ENCODE assay signal across 8 cellular contexts in the genomic region with DNA sequence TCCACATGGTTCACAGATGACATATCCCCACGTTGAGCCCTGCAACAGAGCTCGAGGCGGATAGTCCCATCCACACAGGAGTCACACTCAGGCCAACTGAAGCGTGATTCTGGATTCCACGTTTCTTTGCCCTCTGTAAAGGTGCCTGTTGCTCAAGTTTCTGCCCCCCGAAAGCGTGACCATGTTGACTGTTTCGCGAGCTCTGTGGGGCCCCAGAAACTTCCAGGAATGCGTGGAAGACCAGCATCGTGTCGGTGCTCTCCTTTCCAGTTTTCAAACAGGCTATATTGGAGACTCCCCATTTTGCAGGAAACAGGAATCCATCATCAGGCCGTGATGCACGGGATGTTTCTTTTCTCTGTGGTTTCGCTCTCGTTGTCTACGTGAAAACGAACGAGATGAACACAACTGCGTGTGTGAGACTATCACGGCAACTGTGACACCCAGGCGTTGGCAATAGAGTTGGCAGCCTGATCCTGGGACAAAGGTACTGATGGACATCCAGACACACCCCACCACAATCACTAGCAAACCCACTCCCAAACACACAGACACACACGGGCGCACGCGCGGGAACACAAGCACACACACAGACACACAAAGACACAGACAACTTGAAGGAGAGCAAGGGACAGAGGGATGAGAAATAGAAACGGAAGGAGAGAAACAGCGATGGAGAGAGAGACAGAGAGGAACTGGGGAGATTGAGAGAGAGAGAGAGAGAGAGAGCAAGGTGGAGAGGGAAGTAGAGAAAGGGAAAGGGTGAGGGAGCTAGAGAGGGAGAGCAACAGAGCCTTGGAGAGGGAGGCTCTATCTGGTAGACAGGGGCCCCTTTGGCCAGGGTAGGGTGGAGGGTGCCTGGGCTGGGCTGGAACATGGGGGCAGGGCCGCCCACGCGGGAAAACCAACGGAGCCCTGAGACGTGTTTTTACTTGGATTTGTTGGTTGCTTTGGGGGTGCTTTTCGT.
DNase-seq lines count a peak whose midpoint lies in the region; ATAC-seq and TF ChIP-seq lines count a peak whose summit lies in the region.
"Not testable (repeated sequence)": the region's sequence is repeated elsewhere in the genome, so short reads cannot be mapped to it uniquely, and the experiment has no call there.

No MANE protein-coding gene starts in this region.

- H3K27me3 Mint-ChIP-seq in activated T-helper 17 cell treated with anti-CD3 and anti-CD28 coated beads, Interleukin-2, amount 50 U/mL, for 72 hours, result peaks cover 29% of the 10 kb centered on the region

- H3K36me3 ChIP-seq in A673 (ENCODE audit: insufficient read depth, low read length, poor library complexity, severe bottlenecking); RWPE2 (ENCODE audit: low read depth); colonic mucosa; left ventricle myocardium inferior; skeletal muscle tissue (ENCODE audit: control insufficient read depth in 3 of 3, insufficient read depth in 3 of 3, low read length in 3 of 3): not testable (repeated sequence)

- CTCF ChIA-PET in A673 (lab: Charles Lee), result not testable (repeated sequence)

- H3K27ac ChIP-seq in A673 (ENCODE audit: low read depth, low read length, poor library complexity, severe bottlenecking); RWPE2 (ENCODE audit: poor library complexity, severe bottlenecking); colonic mucosa; skeletal muscle tissue (ENCODE audit: low read depth, low read length): not testable (repeated sequence)
- H3K27ac ChIP-seq in left ventricle myocardium inferior (replicated peaks), result peak overlapping the region; percentile 84

- in situ Hi-C loops in GM18951 (cut with MboI; ENCODE audit: low sequenced_read_pairs, unreplicated experiment), result not testable (repeated sequence)

- not testable (repeated sequence) for H3K4me1 ChIP-seq in A673 (ENCODE audit: insufficient read depth, low read length, poor library complexity, severe bottlenecking); RWPE2 (ENCODE audit: insufficient read depth, poor library complexity, severe bottlenecking); colonic mucosa
- H3K4me1 ChIP-seq in left ventricle myocardium inferior, result peaks cover 45% of the 10 kb centered on the region
- peaks cover 0 to 10% (median 4%) of the 10 kb centered on the region in 3 donors for H3K4me1 ChIP-seq in skeletal muscle tissue (ENCODE audit: control insufficient read depth in 3 of 3, insufficient read depth in 3 of 3, low read length in 3 of 3)

- POLR2A ChIA-PET in A673 (lab: Charles Lee; ENCODE audit: low non-redundant PET), result not testable (repeated sequence)

- not testable (repeated sequence) for H3K4me3 ChIP-seq in A673 (ENCODE audit: low read depth, low read length, poor library complexity, severe bottlenecking); RWPE2 (ENCODE audit: severe bottlenecking); colonic mucosa
- peak overlapping the region; percentile 68 for H3K4me3 ChIP-seq in left ventricle myocardium inferior
- H3K4me3 ChIP-seq in skeletal muscle tissue (ENCODE audit: low read length in 3 of 3), result peak overlapping the region; percentile 40 to 54 (median 41)

- intact Hi-C loops in A673 (cut with micrococcal nuclease; ENCODE audit: unreplicated experiment); colonic mucosa (cut with DNase I); left ventricle myocardium inferior (cut with micrococcal nuclease): not testable (repeated sequence)

- H3K9ac ChIP-seq in colonic mucosa (ENCODE audit: low read depth in 2 of 2, low read length in 2 of 2), result peak overlapping the region in 1 of 2 donors; percentile 35
- H3K9ac ChIP-seq in skeletal muscle tissue (ENCODE audit: low read depth in 1 of 3, low read length in 3 of 3), result not testable (repeated sequence)

- H3K4me3 Mint-ChIP-seq in activated T-helper 17 cell treated with anti-CD3 and anti-CD28 coated beads, Interleukin-2, amount 50 U/mL, for 72 hours, result peak overlapping the region; percentile 67

- H3K36me3 Mint-ChIP-seq in activated T-helper 17 cell treated with anti-CD3 and anti-CD28 coated beads, Interleukin-2, amount 50 U/mL, for 72 hours (ENCODE audit: low read depth), result peaks cover 21% of the 10 kb centered on the region

- not testable (repeated sequence) for ATAC-seq in RWPE2 (ENCODE audit: low read depth); activated T-helper 17 cell treated with anti-CD3 and anti-CD28 coated beads, Interleukin-2, amount 50 U/mL, for 72 hours (replicated peaks)

- not testable (repeated sequence) for TF ChIP-seq CTCF in A673 (conservative IDR thresholded peaks at IDR 0.05; ENCODE audit: low read depth, low read length); RWPE2 (IDR thresholded peaks at IDR 0.05; ENCODE audit: poor library complexity, severe bottlenecking); colonic mucosa (IDR thresholded peaks at IDR 0.05); left ventricle myocardium inferior (IDR thresholded peaks at IDR 0.05; ENCODE audit: borderline replicate concordance)

- peak overlapping the region; percentile 5 for H3K27ac Mint-ChIP-seq in activated T-helper 17 cell treated with anti-CD3 and anti-CD28 coated beads, Interleukin-2, amount 50 U/mL, for 72 hours

- H3K9me3 Mint-ChIP-seq in activated T-helper 17 cell treated with anti-CD3 and anti-CD28 coated beads, Interleukin-2, amount 50 U/mL, for 72 hours, result not testable (repeated sequence)

- TSS peak; percentile 43 for BruUV-seq in A673 (replicated peaks; lab: Mats Ljungman, UMichigan)

- H3K4me1 Mint-ChIP-seq in activated T-helper 17 cell treated with anti-CD3 and anti-CD28 coated beads, Interleukin-2, amount 50 U/mL, for 72 hours, result peaks cover 25% of the 10 kb centered on the region

- TF ChIP-seq POLR2A in GM18951 (IDR thresholded peaks at IDR 0.05; ENCODE audit: extremely low read depth, insufficient read depth, insufficient read length), result peak; percentile 35

- H3K9me3 ChIP-seq in A673 (ENCODE audit: low read depth, low read length, poor library complexity, severe bottlenecking); RWPE2 (ENCODE audit: severe bottlenecking); colonic mucosa; left ventricle myocardium inferior (replicated peaks); skeletal muscle tissue (ENCODE audit: control insufficient read depth in 3 of 3, low read length in 3 of 3): not testable (repeated sequence)

- H3K27me3 ChIP-seq in A673 (replicated peaks; ENCODE audit: insufficient read depth, low read depth, low read length, poor library complexity), result not testable (repeated sequence)
- H3K27me3 ChIP-seq in RWPE2 (ENCODE audit: insufficient read depth, poor library complexity, severe bottlenecking), result peaks cover 26% of the 10 kb centered on the region
- H3K27me3 ChIP-seq in colonic mucosa, result peaks cover 27% of the 10 kb centered on the region
- H3K27me3 ChIP-seq in left ventricle myocardium inferior (ENCODE audit: low read depth), result peaks cover 54% of the 10 kb centered on the region
- H3K27me3 ChIP-seq in skeletal muscle tissue (ENCODE audit: control insufficient read depth in 3 of 3, insufficient read depth in 3 of 3, low read length in 3 of 3), result peaks cover 27 to 42% (median 34%) of the 10 kb centered on the region in 3 donors

- not testable (repeated sequence) for DNase-seq in A673 (ENCODE audit: low spot score)
- DNase-seq in RWPE2 (ENCODE audit: low spot score) (peak; percentile 72), colonic mucosa (peak; percentile 38), left ventricle myocardium inferior (peak; percentile 35), middle frontal gyrus (ENCODE audit: extremely low spot score, low spot score) (peak; percentile 3)
